Comparison of ENCODE assay signal across 9 cellular contexts in genomic region chr2:71330585-71331330, GRCh38. TPM values are rescaled to one million over a fixed set of nuclear protein-coding genes. Genes with fewer than 3 reads are reported as not detected.
A peak's percentile ranks its signal among the peaks of the same experiment; 100 is the strongest.
DNase-seq lines count a peak whose midpoint lies in the region; ATAC-seq and TF ChIP-seq lines count a peak whose summit lies in the region.
"Had no signal": no experiment of that assay in that cellular context is flagged by ENCODE, and none has a peak within 500 bp of the region (broad histone marks: within the 10 kb centered on the region; RNA-seq: fewer than 3 reads in every experiment).

No MANE protein-coding gene starts in this region.

- ATAC-seq in HG02571 (IDR thresholded peaks at IDR 0.05; ENCODE audit: unreplicated experiment) (no peak), GM18519 (IDR thresholded peaks at IDR 0.05; ENCODE audit: low FRiP score, unreplicated experiment) (no peak)

- peak overlapping the region in 43 of 59 donors; percentile 20 to 99 (median 93) for H3K27ac ChIP-seq in dorsolateral prefrontal cortex
- no peak overlapping the region for H3K27ac ChIP-seq in rectal smooth muscle tissue (ENCODE audit: low read depth, low read length)

- intact Hi-C loops in dorsolateral prefrontal cortex (cut with DNase I), result loop anchor here in 1 of 2 donors (2.0 to 5.0 kb wide), 3 partner anchors 33 to 106 kb away; no protein-coding TSS in a partner anchor

- H3K4me3 ChIP-seq in GM06990 (replicated peaks; ENCODE audit: low read depth, low read length) (peak overlapping the region; percentile 47), dorsolateral prefrontal cortex (peak overlapping the region; percentile 21 to 100 (median 95)), rectal smooth muscle tissue (ENCODE audit: low read length) (peak overlapping the region; percentile 44)

- no peaks in the 10 kb centered on the region for H3K36me3 ChIP-seq in GM06990 (ENCODE audit: control insufficient read depth, insufficient read depth, low read length)
- H3K36me3 ChIP-seq in rectal smooth muscle tissue (ENCODE audit: control insufficient read depth, insufficient read depth, low read length), result no peaks in the 10 kb centered on the region

- no peaks in the 10 kb centered on the region for H3K27me3 ChIP-seq in GM06990 (replicated peaks; ENCODE audit: control insufficient read depth, insufficient read depth, low read length)
- no peaks in the 10 kb centered on the region for H3K27me3 ChIP-seq in dorsolateral prefrontal cortex
- H3K27me3 ChIP-seq in rectal smooth muscle tissue (ENCODE audit: control insufficient read depth, insufficient read depth, low read length), result no peaks in the 10 kb centered on the region
- H3K27me3 ChIP-seq: foreskin keratinocyte had no signal

- TF ChIP-seq CTCF in GM06990 (IDR thresholded peaks at IDR 0.05; ENCODE audit: insufficient read depth, low read length, poor library complexity, severe bottlenecking) (no peak), dorsolateral prefrontal cortex (IDR thresholded peaks at IDR 0.05 in 54 of 56, conservative IDR thresholded peaks at IDR 0.05 in 2 of 56; ENCODE audit: low read depth in 1 of 56, partially characterized antibody in 56 of 56) (no peak)

- DNase-seq in GM06990 (ENCODE audit: extremely low read depth, insufficient read length) (no peak), OCI-M1 (lab: John Stamatoyannopoulos, UW) (peak; percentile 34), dorsolateral prefrontal cortex (peak in 1 of 10 donors; percentile 26), NCI-H1417 treated with DMSO at 0.1 percent for 48 hours (lab: John Stamatoyannopoulos, UW) (no peak), cortex of kidney (lab: John Stamatoyannopoulos, UW) (no peak)

- H3K9ac ChIP-seq in rectal smooth muscle tissue (ENCODE audit: low read length), result no peak overlapping the region

- peaks cover 12% of the 10 kb centered on the region for H3K4me1 ChIP-seq in rectal smooth muscle tissue (ENCODE audit: control insufficient read depth, insufficient read depth, low read length)

RNA-seq across cellular contexts. Expression of gene ZNF638, which starts 0.8 kb away (rescaled TPM):
- 100 to 1,000 TPM; 180 to 307 (median 230) TPM for total RNA-seq in dorsolateral prefrontal cortex

Comparison
In these comparisons a context has a peak if more than half of its experiments do, and no peak if none do; other contexts are left out.
1. H3K4me3 ChIP-seq: peak in every context shown above with its lines; median percentile 95 in dorsolateral prefrontal cortex; 47 in GM06990; 44 in rectal smooth muscle tissue.